Comparison of ENCODE assay signal across 1 cellular context in the genomic region with DNA sequence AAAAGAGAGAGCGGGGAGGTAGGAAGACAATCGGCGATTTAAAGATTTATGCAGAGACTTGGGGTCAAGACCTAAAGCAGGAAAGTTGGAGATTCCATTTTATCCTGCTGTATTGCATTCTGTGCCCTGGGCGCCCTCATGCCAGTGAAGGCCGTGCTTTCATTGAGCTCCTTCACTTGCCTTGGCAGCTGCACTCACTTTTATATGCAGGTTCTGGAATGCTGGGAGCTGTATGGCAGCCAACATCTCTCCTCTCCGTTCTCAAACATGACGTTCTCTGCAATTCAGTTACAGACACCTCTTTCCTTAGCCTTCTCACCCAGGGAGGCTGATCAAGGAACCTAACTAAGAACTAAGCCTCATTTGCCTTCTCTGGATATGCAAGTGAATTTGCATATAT.
TF ChIP-seq lines count a peak whose summit lies in the region.

No MANE protein-coding gene starts in this region.

TF ChIP-seq in GM23338, 12 proteins besides CTCF, POLR2A, EP300 and RAD21 (continued from another document):
- TF ChIP-seq, protein P1, sequence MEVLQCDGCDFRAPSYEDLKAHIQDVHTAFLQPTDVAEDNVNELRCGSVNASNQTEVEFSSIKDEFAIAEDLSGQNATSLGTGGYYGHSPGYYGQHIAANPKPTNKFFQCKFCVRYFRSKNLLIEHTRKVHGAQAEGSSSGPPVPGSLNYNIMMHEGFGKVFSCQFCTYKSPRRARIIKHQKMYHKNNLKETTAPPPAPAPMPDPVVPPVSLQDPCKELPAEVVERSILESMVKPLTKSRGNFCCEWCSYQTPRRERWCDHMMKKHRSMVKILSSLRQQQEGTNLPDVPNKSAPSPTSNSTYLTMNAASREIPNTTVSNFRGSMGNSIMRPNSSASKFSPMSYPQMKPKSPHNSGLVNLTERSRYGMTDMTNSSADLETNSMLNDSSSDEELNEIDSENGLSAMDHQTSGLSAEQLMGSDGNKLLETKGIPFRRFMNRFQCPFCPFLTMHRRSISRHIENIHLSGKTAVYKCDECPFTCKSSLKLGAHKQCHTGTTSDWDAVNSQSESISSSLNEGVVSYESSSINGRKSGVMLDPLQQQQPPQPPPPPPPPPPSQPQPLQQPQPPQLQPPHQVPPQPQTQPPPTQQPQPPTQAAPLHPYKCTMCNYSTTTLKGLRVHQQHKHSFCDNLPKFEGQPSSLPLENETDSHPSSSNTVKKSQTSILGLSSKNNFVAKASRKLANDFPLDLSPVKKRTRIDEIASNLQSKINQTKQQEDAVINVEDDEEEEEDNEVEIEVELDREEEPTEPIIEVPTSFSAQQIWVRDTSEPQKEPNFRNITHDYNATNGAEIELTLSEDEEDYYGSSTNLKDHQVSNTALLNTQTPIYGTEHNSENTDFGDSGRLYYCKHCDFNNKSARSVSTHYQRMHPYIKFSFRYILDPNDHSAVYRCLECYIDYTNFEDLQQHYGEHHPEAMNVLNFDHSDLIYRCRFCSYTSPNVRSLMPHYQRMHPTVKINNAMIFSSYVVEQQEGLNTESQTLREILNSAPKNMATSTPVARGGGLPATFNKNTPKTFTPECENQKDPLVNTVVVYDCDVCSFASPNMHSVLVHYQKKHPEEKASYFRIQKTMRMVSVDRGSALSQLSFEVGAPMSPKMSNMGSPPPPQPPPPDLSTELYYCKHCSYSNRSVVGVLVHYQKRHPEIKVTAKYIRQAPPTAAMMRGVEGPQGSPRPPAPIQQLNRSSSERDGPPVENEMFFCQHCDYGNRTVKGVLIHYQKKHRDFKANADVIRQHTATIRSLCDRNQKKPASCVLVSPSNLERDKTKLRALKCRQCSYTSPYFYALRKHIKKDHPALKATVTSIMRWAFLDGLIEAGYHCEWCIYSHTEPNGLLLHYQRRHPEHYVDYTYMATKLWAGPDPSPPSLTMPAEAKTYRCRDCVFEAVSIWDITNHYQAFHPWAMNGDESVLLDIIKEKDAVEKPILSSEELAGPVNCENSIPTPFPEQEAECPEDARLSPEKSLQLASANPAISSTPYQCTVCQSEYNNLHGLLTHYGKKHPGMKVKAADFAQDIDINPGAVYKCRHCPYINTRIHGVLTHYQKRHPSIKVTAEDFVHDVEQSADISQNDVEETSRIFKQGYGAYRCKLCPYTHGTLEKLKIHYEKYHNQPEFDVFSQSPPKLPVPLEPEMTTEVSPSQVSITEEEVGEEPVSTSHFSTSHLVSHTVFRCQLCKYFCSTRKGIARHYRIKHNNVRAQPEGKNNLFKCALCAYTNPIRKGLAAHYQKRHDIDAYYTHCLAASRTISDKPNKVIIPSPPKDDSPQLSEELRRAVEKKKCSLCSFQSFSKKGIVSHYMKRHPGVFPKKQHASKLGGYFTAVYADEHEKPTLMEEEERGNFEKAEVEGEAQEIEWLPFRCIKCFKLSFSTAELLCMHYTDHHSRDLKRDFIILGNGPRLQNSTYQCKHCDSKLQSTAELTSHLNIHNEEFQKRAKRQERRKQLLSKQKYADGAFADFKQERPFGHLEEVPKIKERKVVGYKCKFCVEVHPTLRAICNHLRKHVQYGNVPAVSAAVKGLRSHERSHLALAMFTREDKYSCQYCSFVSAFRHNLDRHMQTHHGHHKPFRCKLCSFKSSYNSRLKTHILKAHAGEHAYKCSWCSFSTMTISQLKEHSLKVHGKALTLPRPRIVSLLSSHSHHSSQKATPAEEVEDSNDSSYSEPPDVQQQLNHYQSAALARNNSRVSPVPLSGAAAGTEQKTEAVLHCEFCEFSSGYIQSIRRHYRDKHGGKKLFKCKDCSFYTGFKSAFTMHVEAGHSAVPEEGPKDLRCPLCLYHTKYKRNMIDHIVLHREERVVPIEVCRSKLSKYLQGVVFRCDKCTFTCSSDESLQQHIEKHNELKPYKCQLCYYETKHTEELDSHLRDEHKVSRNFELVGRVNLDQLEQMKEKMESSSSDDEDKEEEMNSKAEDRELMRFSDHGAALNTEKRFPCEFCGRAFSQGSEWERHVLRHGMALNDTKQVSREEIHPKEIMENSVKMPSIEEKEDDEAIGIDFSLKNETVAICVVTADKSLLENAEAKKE (CRISPR knock-in tag; IDR thresholded peaks at IDR 0.05), result no peak
- TF ChIP-seq NANOG (IDR thresholded peaks at IDR 0.05; ENCODE audit: borderline replicate concordance) (no peak), POLR2AphosphoS5 (IDR thresholded peaks at IDR 0.05; ENCODE audit: low read depth) (no peak), ETS1 (IDR thresholded peaks at IDR 0.05) (no peak)
